ENCODE assay signal across 8 cellular contexts in genomic region chr10:77391605-77392235, GRCh38.
A peak's percentile ranks its signal among the peaks of the same experiment; 100 is the strongest.
DNase-seq lines count a peak whose midpoint lies in the region; ATAC-seq, FAIRE-seq and TF ChIP-seq lines count a peak whose summit lies in the region.

No MANE protein-coding gene starts in this region.

- FAIRE-seq in GM19239 (lab: Jason Lieb, UNC), result no peak

- H2AFZ ChIP-seq in osteoblast (ENCODE audit: low read length), result peak overlapping the region; percentile 71

- H3K4me3 ChIP-seq in osteoblast (ENCODE audit: insufficient read depth, low read length), result peak overlapping the region; percentile 34

- POLR2A ChIA-PET in WTC11 (lab: Charles Lee), result no interaction called here

- H3K79me2 ChIP-seq in osteoblast (ENCODE audit: insufficient read depth, low read length), result peaks cover 15% of the 10 kb centered on the region

- H3K27me3 ChIP-seq in osteoblast (ENCODE audit: insufficient read depth, low read length), result no peaks in the 10 kb centered on the region

- no peaks in the 10 kb centered on the region for H3K36me3 ChIP-seq in osteoblast (ENCODE audit: insufficient read depth, low read length)

- peak overlapping the region; percentile 79 for H3K4me2 ChIP-seq in osteoblast (ENCODE audit: insufficient read depth, low read length)

- H3K27ac ChIP-seq in osteoblast (ENCODE audit: low read depth, low read length), result peak overlapping the region; percentile 87

- no peak overlapping the region for H3K4me3 Mint-ChIP-seq in activated naive CD4-positive, alpha-beta T cell treated with anti-CD3 and anti-CD28 coated beads, Interleukin-2, amount 10 ng/mL, durations not matched to agents 7 days and 5 days
- no peak overlapping the region for H3K4me3 Mint-ChIP-seq in WTC11

- CTCF ChIA-PET in activated naive CD4-positive, alpha-beta T cell treated with anti-CD3 and anti-CD28 coated beads, Interleukin-2, amount 10 ng/mL, durations not matched to agents 7 days and 5 days (lab: Charles Lee), result no interaction called here
- CTCF ChIA-PET in WTC11 (lab: Charles Lee), result interaction anchor here (0.7 to 3.6 kb wide), 24 partner anchors 9 to 377 kb away, joined by 3 to 14 read pairs (median 4); partner anchors contain the start of gene KCNMA1

- no peaks in the 10 kb centered on the region for H3K9me3 Mint-ChIP-seq in activated naive CD4-positive, alpha-beta T cell treated with anti-CD3 and anti-CD28 coated beads, Interleukin-2, amount 10 ng/mL, durations not matched to agents 7 days and 5 days
- no peaks in the 10 kb centered on the region for H3K9me3 Mint-ChIP-seq in WTC11

- peak; percentile 41 for DNase-seq in activated naive CD4-positive, alpha-beta T cell treated with anti-CD3 and anti-CD28 coated beads, Interleukin-2, amount 10 ng/mL, durations not matched to agents 7 days and 5 days
- no peak for DNase-seq in activated naive CD4-positive, alpha-beta T cell treated with anti-CD3 and anti-CD28 coated beads, Interleukin-2, amount 50 U/mL, for 16 hours
- peak; percentile 63 for DNase-seq in NCI-H146 treated with DMSO at 0.1 percent for 48 hours (lab: John Stamatoyannopoulos, UW; ENCODE audit: unreplicated experiment)
- peak; percentile 96 for DNase-seq in WTC11 (ENCODE audit: low spot score)
- DNase-seq in globus pallidus (ENCODE audit: low spot score), result peak; percentile 60
- no peak for DNase-seq in osteoblast (ENCODE audit: insufficient read length, low spot score, missing footprints)
- DNase-seq in GM19239 (ENCODE audit: insufficient read length, low spot score), result no peak
- no peak for DNase-seq in activated CD4-positive, CD25-positive, alpha-beta regulatory T cell (lab: John Stamatoyannopoulos, UW)

- H3K9me3 ChIP-seq in osteoblast (ENCODE audit: low read depth, low read length), result no peaks in the 10 kb centered on the region

- peaks cover 14% of the 10 kb centered on the region for H3K27me3 Mint-ChIP-seq in activated naive CD4-positive, alpha-beta T cell treated with anti-CD3 and anti-CD28 coated beads, Interleukin-2, amount 10 ng/mL, durations not matched to agents 7 days and 5 days
- no peaks in the 10 kb centered on the region for H3K27me3 Mint-ChIP-seq in WTC11 (ENCODE audit: low read depth)

- peaks cover 48% of the 10 kb centered on the region for H3K4me1 ChIP-seq in osteoblast (ENCODE audit: insufficient read depth, low read length)

- peak; percentile 89 for ATAC-seq in WTC11

- H3K27ac Mint-ChIP-seq in activated naive CD4-positive, alpha-beta T cell treated with anti-CD3 and anti-CD28 coated beads, Interleukin-2, amount 10 ng/mL, durations not matched to agents 7 days and 5 days, result no peak overlapping the region
- no peak overlapping the region for H3K27ac Mint-ChIP-seq in WTC11

- H4K20me1 ChIP-seq in osteoblast (ENCODE audit: insufficient read depth, low read length), result no peaks in the 10 kb centered on the region

- H3K36me3 Mint-ChIP-seq in activated naive CD4-positive, alpha-beta T cell treated with anti-CD3 and anti-CD28 coated beads, Interleukin-2, amount 10 ng/mL, durations not matched to agents 7 days and 5 days, result no peaks in the 10 kb centered on the region
- no peaks in the 10 kb centered on the region for H3K36me3 Mint-ChIP-seq in WTC11

- no peaks in the 10 kb centered on the region for H3K4me1 Mint-ChIP-seq in activated naive CD4-positive, alpha-beta T cell treated with anti-CD3 and anti-CD28 coated beads, Interleukin-2, amount 10 ng/mL, durations not matched to agents 7 days and 5 days
- H3K4me1 Mint-ChIP-seq in WTC11, result peaks cover 45% of the 10 kb centered on the region

- TF ChIP-seq CTCF in WTC11 (IDR thresholded peaks at IDR 0.05), result no peak; the same call in none of the 2 replicates
- peak; percentile 75 for TF ChIP-seq CTCF in osteoblast (IDR thresholded peaks at IDR 0.05; ENCODE audit: extremely low read depth, low read depth, low read length)

TF ChIP-seq in WTC11, 78 proteins besides CTCF, POLR2A, EP300 and RAD21:
- TF ChIP-seq ELF4 (CRISPR knock-in tag; IDR thresholded peaks at IDR 0.05; ENCODE audit: low read depth), result no peak
- no peak for TF ChIP-seq SMAD3 (CRISPR knock-in tag; IDR thresholded peaks at IDR 0.05; ENCODE audit: borderline replicate concordance)
- no peak for TF ChIP-seq FOXK1 (CRISPR knock-in tag; IDR thresholded peaks at IDR 0.05)
- TF ChIP-seq NR2C2 (CRISPR knock-in tag; IDR thresholded peaks at IDR 0.05), result no peak
- TF ChIP-seq ERG (CRISPR knock-in tag; IDR thresholded peaks at IDR 0.05), result no peak
- no peak for TF ChIP-seq NFATC4 (CRISPR knock-in tag; IDR thresholded peaks at IDR 0.05)
- TF ChIP-seq TP53 (CRISPR knock-in tag; IDR thresholded peaks at IDR 0.05), result no peak
- no peak for TF ChIP-seq CREM (CRISPR knock-in tag; IDR thresholded peaks at IDR 0.05)
- no peak for TF ChIP-seq HMGXB4 (CRISPR knock-in tag; IDR thresholded peaks at IDR 0.05)
- no peak for TF ChIP-seq OVOL2 (CRISPR knock-in tag; IDR thresholded peaks at IDR 0.05; ENCODE audit: borderline replicate concordance)
- TF ChIP-seq E2F1 (CRISPR knock-in tag; IDR thresholded peaks at IDR 0.05), result no peak
- no peak for TF ChIP-seq ZNF263 (CRISPR knock-in tag; IDR thresholded peaks at IDR 0.05; ENCODE audit: low read depth)

Comparison
In these comparisons a context has a peak if more than half of its experiments do, and no peak if none do; other contexts are left out.
1. DNase-seq: peak in activated naive CD4-positive, alpha-beta T cell treated with anti-CD3 and anti-CD28 coated beads, Interleukin-2, amount 10 ng/mL, durations not matched to agents 7 days and 5 days (single experiment), NCI-H146 treated with DMSO at 0.1 percent for 48 hours (single experiment), WTC11 (single experiment) and globus pallidus (single experiment); none in activated naive CD4-positive, alpha-beta T cell treated with anti-CD3 and anti-CD28 coated beads, Interleukin-2, amount 50 U/mL, for 16 hours (single experiment), osteoblast (single experiment), GM19239 (single experiment) and activated CD4-positive, CD25-positive, alpha-beta regulatory T cell (0 of 4).